Comparison of ENCODE assay signal across 39 cellular contexts in genomic region chr10:54137396-54137795, GRCh38.
"Had no signal": no experiment of that assay in that cellular context is flagged by ENCODE, and none has a peak within 500 bp of the region (broad histone marks: within the 10 kb centered on the region; RNA-seq: fewer than 3 reads in every experiment).

No MANE protein-coding gene starts in this region.

- H3K27ac Mint-ChIP-seq: activated naive CD4-positive, alpha-beta T cell treated with anti-CD3 and anti-CD28 coated beads for 36 hours; activated naive CD4-positive, alpha-beta T cell treated with anti-CD3 and anti-CD28 coated beads, Interleukin-2, amount 10 ng/mL, durations not matched to agents 7 days and 5 days; activated naive CD4-positive, alpha-beta T cell treated with anti-CD3 and anti-CD28 coated beads, Interleukin-2, amount 50 U/mL, for 24 hours; activated naive CD4-positive, alpha-beta T cell treated with anti-CD3 and anti-CD28 coated beads, Interleukin-2, amount 50 U/mL, for 72 hours; activated naive CD8-positive, alpha-beta T cell; activated naive CD8-positive, alpha-beta T cell treated with anti-CD3 and anti-CD28 coated beads for 36 hours; activated naive CD8-positive, alpha-beta T cell treated with anti-CD3 and anti-CD28 coated beads, Interleukin-2, amount 10 ng/mL, durations not matched to agents 7 days and 5 days; activated naive CD8-positive, alpha-beta T cell treated with anti-CD3 and anti-CD28 coated beads, Interleukin-2, amount 50 U/mL, for 24 hours; activated T-cell treated with anti-CD3 and anti-CD28 coated beads, Interleukin-2, amount 50 U/mL, for 72 hours; activated T-helper 1 cell treated with anti-CD3 and anti-CD28 coated beads, Interleukin-12 subunit alpha, Interleukin-12 subunit beta, Interleukin-2, Interleukin-4 antibody, amounts not matched to agents 30 ng/mL and 10 ng/mL and 1 ng/mL, durations not matched to agents 14 hours and 24 hours and 36 hours; activated T-helper 17 cell treated with anti-CD3 and anti-CD28 coated beads, Interleukin-2, amount 50 U/mL, for 72 hours; activated T-helper 2 cell treated with anti-CD3 and anti-CD28 coated beads, Interferon-gamma antibody, Interleukin-2, Interleukin-4, amounts not matched to agents 10 μg/mL and 5 μg/mL and 100 μg/mL, durations not matched to agents 14 hours and 24 hours and 36 hours; brain had no signal

- ATAC-seq: activated naive CD4-positive, alpha-beta T cell treated with anti-CD3 and anti-CD28 coated beads, Interleukin-2, amount 50 U/mL, for 72 hours; activated naive CD8-positive, alpha-beta T cell treated with anti-CD3 and anti-CD28 coated beads, Interleukin-2, amount 50 U/mL, for 24 hours; activated T-cell treated with anti-CD3 and anti-CD28 coated beads, Interleukin-2, amount 50 U/mL, for 4 hours; activated T-cell treated with anti-CD3 and anti-CD28 coated beads, Interleukin-2, amount 50 U/mL, for 72 hours; activated T-helper 17 cell treated with anti-CD3 and anti-CD28 coated beads, Interleukin-2, amount 50 U/mL, for 72 hours; body of pancreas had no signal

- H3K9me3 ChIP-seq: ascending aorta, colonic mucosa had no signal

- H3K4me1 Mint-ChIP-seq: activated naive CD4-positive, alpha-beta T cell treated with anti-CD3 and anti-CD28 coated beads, Interleukin-2, amount 10 ng/mL, durations not matched to agents 7 days and 5 days; activated naive CD4-positive, alpha-beta T cell treated with anti-CD3 and anti-CD28 coated beads, Interleukin-2, amount 50 U/mL, for 24 hours; activated naive CD8-positive, alpha-beta T cell treated with anti-CD3 and anti-CD28 coated beads for 36 hours; activated naive CD8-positive, alpha-beta T cell treated with anti-CD3 and anti-CD28 coated beads, Interleukin-2, amount 10 ng/mL, durations not matched to agents 7 days and 5 days; activated naive CD8-positive, alpha-beta T cell treated with anti-CD3 and anti-CD28 coated beads, Interleukin-2, amount 50 U/mL, for 24 hours; activated T-helper 17 cell treated with anti-CD3 and anti-CD28 coated beads, Interleukin-2, amount 50 U/mL, for 72 hours; central memory CD8-positive, alpha-beta T cell had no signal

- H3K27me3 ChIP-seq: adrenal gland, ascending aorta, body of pancreas, brain microvascular endothelial cell, breast epithelium, cardiac muscle cell, colonic mucosa had no signal

- DNase-seq: activated effector memory CD4-positive, alpha-beta T cell treated with anti-CD3 and anti-CD28 coated beads, Interleukin-2, amount 50 U/mL, for 16 hours; activated effector memory CD4-positive, alpha-beta T cell treated with Interleukin-2 at 50 U/mL for 16 hours; activated gamma-delta T cell; activated gamma-delta T cell treated with Interleukin-2 at 50 U/mL for 16 hours; activated naive CD4-positive, alpha-beta T cell; activated naive CD4-positive, alpha-beta T cell treated with anti-CD3 and anti-CD28 coated beads for 36 hours; activated naive CD4-positive, alpha-beta T cell treated with anti-CD3 and anti-CD28 coated beads, Interleukin-2, amount 10 ng/mL, durations not matched to agents 7 days and 5 days; activated naive CD4-positive, alpha-beta T cell treated with anti-CD3 and anti-CD28 coated beads, Interleukin-2, amount 50 U/mL, for 16 hours; activated naive CD4-positive, alpha-beta T cell treated with Interleukin-2 at 50 U/mL for 16 hours; activated naive CD8-positive, alpha-beta T cell treated with anti-CD3 and anti-CD28 coated beads for 36 hours; activated naive CD8-positive, alpha-beta T cell treated with anti-CD3 and anti-CD28 coated beads, Interleukin-2, amount 10 ng/mL, durations not matched to agents 7 days and 5 days; activated naive CD8-positive, alpha-beta T cell treated with anti-CD3 and anti-CD28 coated beads, Interleukin-2, amount 50 U/mL, for 24 hours; activated T-cell treated with anti-CD3 and anti-CD28 coated beads, Interleukin-2, amount 50 U/mL, for 4 hours; activated T-cell treated with anti-CD3 and anti-CD28 coated beads, Interleukin-2, amount 50 U/mL, for 48 hours; activated T-cell treated with anti-CD3 and anti-CD28 coated beads, Interleukin-2, amount 50 U/mL, for 72 hours; adrenal gland; amniotic stem cell; anterior cingulate cortex; aorta; body of pancreas; brain microvascular endothelial cell; caudate nucleus; central memory CD4-positive, alpha-beta T cell; cerebellar nuclear complex; colonic mucosa had no signal

- FAIRE-seq: astrocyte, bronchial epithelial cell, colon had no signal

- H3K4me3 ChIP-seq: adrenal gland, ascending aorta, body of pancreas, breast epithelium, cardiac muscle cell, colonic mucosa had no signal

- H3K27me3 Mint-ChIP-seq: activated naive CD4-positive, alpha-beta T cell treated with anti-CD3 and anti-CD28 coated beads, Interleukin-2, amount 10 ng/mL, durations not matched to agents 7 days and 5 days; activated naive CD4-positive, alpha-beta T cell treated with anti-CD3 and anti-CD28 coated beads, Interleukin-2, amount 50 U/mL, for 24 hours; activated naive CD8-positive, alpha-beta T cell; activated naive CD8-positive, alpha-beta T cell treated with anti-CD3 and anti-CD28 coated beads for 36 hours; activated naive CD8-positive, alpha-beta T cell treated with anti-CD3 and anti-CD28 coated beads, Interleukin-2, amount 10 ng/mL, durations not matched to agents 7 days and 5 days; activated naive CD8-positive, alpha-beta T cell treated with anti-CD3 and anti-CD28 coated beads, Interleukin-2, amount 50 U/mL, for 24 hours; activated T-helper 17 cell treated with anti-CD3 and anti-CD28 coated beads, Interleukin-2, amount 50 U/mL, for 72 hours; central memory CD8-positive, alpha-beta T cell had no signal

- H3K36me3 Mint-ChIP-seq: activated naive CD4-positive, alpha-beta T cell treated with anti-CD3 and anti-CD28 coated beads, Interleukin-2, amount 10 ng/mL, durations not matched to agents 7 days and 5 days; activated naive CD4-positive, alpha-beta T cell treated with anti-CD3 and anti-CD28 coated beads, Interleukin-2, amount 50 U/mL, for 24 hours; activated naive CD8-positive, alpha-beta T cell; activated naive CD8-positive, alpha-beta T cell treated with anti-CD3 and anti-CD28 coated beads for 36 hours; activated naive CD8-positive, alpha-beta T cell treated with anti-CD3 and anti-CD28 coated beads, Interleukin-2, amount 10 ng/mL, durations not matched to agents 7 days and 5 days; brain had no signal

- H3K4me3 Mint-ChIP-seq: activated naive CD4-positive, alpha-beta T cell treated with anti-CD3 and anti-CD28 coated beads for 36 hours; activated naive CD4-positive, alpha-beta T cell treated with anti-CD3 and anti-CD28 coated beads, Interleukin-2, amount 10 ng/mL, durations not matched to agents 7 days and 5 days; activated naive CD4-positive, alpha-beta T cell treated with anti-CD3 and anti-CD28 coated beads, Interleukin-2, amount 50 U/mL, for 24 hours; activated naive CD8-positive, alpha-beta T cell; activated naive CD8-positive, alpha-beta T cell treated with anti-CD3 and anti-CD28 coated beads for 36 hours; activated naive CD8-positive, alpha-beta T cell treated with anti-CD3 and anti-CD28 coated beads, Interleukin-2, amount 10 ng/mL, durations not matched to agents 7 days and 5 days; activated naive CD8-positive, alpha-beta T cell treated with anti-CD3 and anti-CD28 coated beads, Interleukin-2, amount 50 U/mL, for 24 hours; activated T-cell treated with anti-CD3 and anti-CD28 coated beads, Interleukin-2, amount 50 U/mL, for 4 hours; activated T-cell treated with anti-CD3 and anti-CD28 coated beads, Interleukin-2, amount 50 U/mL, for 72 hours; activated T-helper 1 cell treated with anti-CD3 and anti-CD28 coated beads, Interleukin-12 subunit alpha, Interleukin-12 subunit beta, Interleukin-2, Interleukin-4 antibody, amounts not matched to agents 30 ng/mL and 10 ng/mL and 1 ng/mL, durations not matched to agents 14 hours and 24 hours and 36 hours; activated T-helper 17 cell treated with anti-CD3 and anti-CD28 coated beads, Interleukin-2, amount 50 U/mL, for 72 hours; brain; central memory CD8-positive, alpha-beta T cell had no signal

- H3K36me3 ChIP-seq: adrenal gland, ascending aorta, brain microvascular endothelial cell, breast epithelium, cardiac muscle cell, colonic mucosa had no signal

- H3K27ac ChIP-seq: adrenal gland, ascending aorta, body of pancreas, brain microvascular endothelial cell, breast epithelium, cardiac muscle cell, colonic mucosa had no signal

- H3K4me1 ChIP-seq: adrenal gland, ascending aorta, body of pancreas, breast epithelium, colonic mucosa had no signal
